8 cellular contexts compared by ENCODE assay signal in genomic region chr5:6711409-6712135, GRCh38. TPM values are rescaled to one million over a fixed set of nuclear protein-coding genes. Genes with fewer than 3 reads are reported as not detected.
DNase-seq lines count a peak whose midpoint lies in the region; ATAC-seq and TF ChIP-seq lines count a peak whose summit lies in the region.

No MANE protein-coding gene starts in this region.

- H3K4me1 Mint-ChIP-seq in H9: peaks cover 26 to 27% of the 10 kb centered on the region in 2 experiments
- peaks cover 16 to 24% (median 20%) of the 10 kb centered on the region in 3 donors for H3K4me1 Mint-ChIP-seq in T-cell
- peaks cover 27 to 33% of the 10 kb centered on the region in 2 donors for H3K4me1 Mint-ChIP-seq in stimulated activated naive B cell treated with anti-CD40 and anti-IgM and Interleukin-4, amounts not matched to agents 10 μg/mL and 1 μg/mL and 100 μg/mL, for 72 hours

- TF ChIP-seq CTCF in H9 (conservative IDR thresholded peaks at IDR 0.05): no peak

- CTCF ChIA-PET in T-cell (lab: Charles Lee): interaction anchor here in 1 of 2 donors (0.6 kb wide), 1 partner anchor 1294 kb away, joined by 6 read pairs; no protein-coding TSS in a partner anchor

- no peak for DNase-seq in H9
- DNase-seq in T-cell: no peak
- DNase-seq in right cardiac atrium: no peak
- DNase-seq in stimulated activated naive B cell treated with anti-CD40 and anti-IgM and Interleukin-4, amounts not matched to agents 10 μg/mL and 1 μg/mL and 100 μg/mL, for 72 hours: no peak
- no peak for DNase-seq in NCI-H1694 (lab: John Stamatoyannopoulos, UW)
- no peak for DNase-seq in SK-N-DZ (ENCODE audit: low spot score)
- no peak for DNase-seq in NCI-H446 (lab: John Stamatoyannopoulos, UW)

- no peak overlapping the region for H3K14ac ChIP-seq in H9 (ENCODE audit: insufficient read depth, low read length)

- H3K9me3 Mint-ChIP-seq in H9 (no peaks in the 10 kb centered on the region; a peak in 2 of 5 replicates), T-cell (no peaks in the 10 kb centered on the region)
- peaks cover 0 to 3% of the 10 kb centered on the region in 2 donors for H3K9me3 Mint-ChIP-seq in stimulated activated naive B cell treated with anti-CD40 and anti-IgM and Interleukin-4, amounts not matched to agents 10 μg/mL and 1 μg/mL and 100 μg/mL, for 72 hours

- H3K79me2 ChIP-seq in H9 (ENCODE audit: insufficient read depth, low read length): peaks cover 11% of the 10 kb centered on the region; the same call in 1 of the 2 replicates

- peaks cover 8% of the 10 kb centered on the region for H4K20me1 ChIP-seq in H9 (ENCODE audit: control insufficient read depth, insufficient read depth, insufficient read length)

- H3K4ac ChIP-seq in H9 (ENCODE audit: low read depth, low read length): no peak overlapping the region

- peak overlapping the region; percentile 87 for H3K4me2 ChIP-seq in H9 (ENCODE audit: insufficient read depth, insufficient read length, low read length)

- H2BK15ac ChIP-seq in H9 (ENCODE audit: low read depth, low read length): no peak overlapping the region

- H3K18ac ChIP-seq in H9 (ENCODE audit: insufficient read length, low read depth, low read length): no peak overlapping the region

- POLR2A ChIA-PET in T-cell (lab: Charles Lee): interaction anchor here in 1 of 2 donors (0.6 to 0.7 kb wide), 2 partner anchors 15 to 74 kb away, joined by 3 read pairs; no protein-coding TSS in a partner anchor

- H3K4me3 Mint-ChIP-seq in H9 (peak overlapping the region; percentile 79 to 90), T-cell (peak overlapping the region; percentile 84 to 86 (median 86))
- H3K4me3 Mint-ChIP-seq in stimulated activated naive B cell treated with anti-CD40 and anti-IgM and Interleukin-4, amounts not matched to agents 10 μg/mL and 1 μg/mL and 100 μg/mL, for 72 hours: peak overlapping the region; percentile 86 to 89

- H4K8ac ChIP-seq in H9 (replicated peaks; ENCODE audit: insufficient read length, low read depth, low read length): no peak overlapping the region

- no peak overlapping the region for H2AFZ ChIP-seq in H9 (ENCODE audit: low read length)

- H3K27me3 ChIP-seq in H9 (ENCODE audit: insufficient read depth, low read length) (no peaks in the 10 kb centered on the region), right cardiac atrium (ENCODE audit: control insufficient read depth, insufficient read depth) (no peaks in the 10 kb centered on the region)

- no peak for ATAC-seq in T-cell (replicated peaks in 1 of 4)
- ATAC-seq in right cardiac atrium: no peak
- ATAC-seq in stimulated activated naive B cell treated with anti-CD40 and anti-IgM and Interleukin-4, amounts not matched to agents 10 μg/mL and 1 μg/mL and 100 μg/mL, for 72 hours (replicated peaks): no peak
- ATAC-seq in GM21825 (IDR thresholded peaks at IDR 0.05; ENCODE audit: unreplicated experiment): no peak

- H3K27ac ChIP-seq in H9 (ENCODE audit: insufficient read length, low read depth, low read length) (no peak overlapping the region), right cardiac atrium (ENCODE audit: low read length) (peak overlapping the region; percentile 98)

- intact Hi-C loops in right cardiac atrium (cut with DNase I): loop anchor here in 1 of 4 donors (10.0 kb wide), 1 partner anchor 87 kb away; no protein-coding TSS in a partner anchor

- peaks cover 0 to 5% (median 0%) of the 10 kb centered on the region in 3 experiments; a peak in 2 of 7 replicates for H3K36me3 Mint-ChIP-seq in H9 (ENCODE audit: insufficient read depth in 1 of 3, low read depth in 3 of 3)
- no peaks in the 10 kb centered on the region for H3K36me3 Mint-ChIP-seq in T-cell
- H3K36me3 Mint-ChIP-seq in stimulated activated naive B cell treated with anti-CD40 and anti-IgM and Interleukin-4, amounts not matched to agents 10 μg/mL and 1 μg/mL and 100 μg/mL, for 72 hours: peaks cover 10 to 12% of the 10 kb centered on the region in 2 donors

- H3K4me3 ChIP-seq in right cardiac atrium (ENCODE audit: low read length): peak overlapping the region; percentile 94

- H3K9me3 ChIP-seq in H9 (ENCODE audit: control insufficient read depth, low read depth, low read length) (no peaks in the 10 kb centered on the region), right cardiac atrium (ENCODE audit: control insufficient read depth, low read length) (no peaks in the 10 kb centered on the region)

- H3K23me2 ChIP-seq in H9 (ENCODE audit: insufficient read length, low read depth, low read length, poor library complexity, severe bottlenecking): peaks cover 11% of the 10 kb centered on the region

- no peak overlapping the region for H3K56ac ChIP-seq in H9 (ENCODE audit: insufficient read length, low read depth, low read length)

- H2BK5ac ChIP-seq in H9 (ENCODE audit: insufficient read length, low read length): no peak overlapping the region

- no peak overlapping the region for H3K23ac ChIP-seq in H9 (ENCODE audit: insufficient read length, low read depth, low read length)

- no peak overlapping the region for H3T11ph ChIP-seq in H9 (ENCODE audit: low read length)

- peaks cover 4% of the 10 kb centered on the region for H3K79me1 ChIP-seq in H9 (ENCODE audit: insufficient read depth, low read depth, low read length, poor library complexity, severe bottlenecking)

- WGBS in H9 (ENCODE audit: extremely low coverage, insufficient read length, low lambda C conversion rate): no CpG with 5 or more reads among the region's 15 CpGs
- 41% methylated on average over 15 of the region's 15 CpGs for WGBS in right cardiac atrium

- H2AK5ac ChIP-seq in H9 (ENCODE audit: insufficient read length, low read length): no peak overlapping the region

- no peak overlapping the region for H3K27ac Mint-ChIP-seq in H9
- peak overlapping the region; percentile 79 to 86 for H3K27ac Mint-ChIP-seq in T-cell
- peak overlapping the region; percentile 98 for H3K27ac Mint-ChIP-seq in stimulated activated naive B cell treated with anti-CD40 and anti-IgM and Interleukin-4, amounts not matched to agents 10 μg/mL and 1 μg/mL and 100 μg/mL, for 72 hours

- no peak overlapping the region for H4K5ac ChIP-seq in H9 (ENCODE audit: insufficient read length, low read depth, low read length)

- no peaks in the 10 kb centered on the region; the same call in 1 of the 2 replicates for H3K4me1 ChIP-seq in H9 (ENCODE audit: insufficient read depth, low read length)
- peaks cover 8% of the 10 kb centered on the region for H3K4me1 ChIP-seq in right cardiac atrium (ENCODE audit: control insufficient read depth, insufficient read depth, low read length)

- H2BK20ac ChIP-seq in H9 (ENCODE audit: low read depth, low read length, poor library complexity, severe bottlenecking): no peak overlapping the region

- H3K27me3 Mint-ChIP-seq in H9 (ENCODE audit: low read depth) (peaks cover 19% of the 10 kb centered on the region), T-cell (no peaks in the 10 kb centered on the region)
- peaks cover 0 to 6% of the 10 kb centered on the region in 2 donors for H3K27me3 Mint-ChIP-seq in stimulated activated naive B cell treated with anti-CD40 and anti-IgM and Interleukin-4, amounts not matched to agents 10 μg/mL and 1 μg/mL and 100 μg/mL, for 72 hours

- no peak overlapping the region for H2BK12ac ChIP-seq in H9 (ENCODE audit: insufficient read length, low read depth, low read length)

- H2BK120ac ChIP-seq in H9 (ENCODE audit: low read depth, low read length, poor library complexity, severe bottlenecking): no peak overlapping the region

- no peak overlapping the region for H4K91ac ChIP-seq in H9 (ENCODE audit: insufficient read length, low read depth, low read length)

- H3K9ac ChIP-seq in H9 (ENCODE audit: extremely low read depth, insufficient read length, low read length): no peak overlapping the region

RNA-seq across cellular contexts. Expression of gene TENT4A, which starts 1.7 kb away (rescaled TPM):
- total RNA-seq in H9 (2021) (25.6 and 25.7 TPM in 2 replicates), T-cell (10 to 100 TPM; 42.7 to 62.9 (median 45.6) TPM), right cardiac atrium (10 to 100 TPM; 11.2 to 14.5 (median 12.3) TPM)
- polyA plus RNA-seq in right cardiac atrium: 4.7 TPM
- 11.5 and 16.6 TPM in 2 replicates for polyA plus RNA-seq in SK-N-DZ (2014; cell fraction: cytosol; rRNA removed)
- polyA plus RNA-seq in SK-N-DZ (2014; cell fraction: nucleus; rRNA removed): 57.7 and 92.4 TPM in 2 replicates

Comparison
In these comparisons a context has a peak if more than half of its experiments do, and no peak if none do; other contexts are left out.
1. H3K27ac Mint-ChIP-seq: peak in T-cell (2 of 2) and stimulated activated naive B cell treated with anti-CD40 and anti-IgM and Interleukin-4, amounts not matched to agents 10 μg/mL and 1 μg/mL and 100 μg/mL, for 72 hours (single experiment); none in H9 (0 of 3).
2. Peak in every context shown above with its lines, with median percentiles within 50 percentile points of each other: H3K4me3 Mint-ChIP-seq.